In the genomic region with DNA sequence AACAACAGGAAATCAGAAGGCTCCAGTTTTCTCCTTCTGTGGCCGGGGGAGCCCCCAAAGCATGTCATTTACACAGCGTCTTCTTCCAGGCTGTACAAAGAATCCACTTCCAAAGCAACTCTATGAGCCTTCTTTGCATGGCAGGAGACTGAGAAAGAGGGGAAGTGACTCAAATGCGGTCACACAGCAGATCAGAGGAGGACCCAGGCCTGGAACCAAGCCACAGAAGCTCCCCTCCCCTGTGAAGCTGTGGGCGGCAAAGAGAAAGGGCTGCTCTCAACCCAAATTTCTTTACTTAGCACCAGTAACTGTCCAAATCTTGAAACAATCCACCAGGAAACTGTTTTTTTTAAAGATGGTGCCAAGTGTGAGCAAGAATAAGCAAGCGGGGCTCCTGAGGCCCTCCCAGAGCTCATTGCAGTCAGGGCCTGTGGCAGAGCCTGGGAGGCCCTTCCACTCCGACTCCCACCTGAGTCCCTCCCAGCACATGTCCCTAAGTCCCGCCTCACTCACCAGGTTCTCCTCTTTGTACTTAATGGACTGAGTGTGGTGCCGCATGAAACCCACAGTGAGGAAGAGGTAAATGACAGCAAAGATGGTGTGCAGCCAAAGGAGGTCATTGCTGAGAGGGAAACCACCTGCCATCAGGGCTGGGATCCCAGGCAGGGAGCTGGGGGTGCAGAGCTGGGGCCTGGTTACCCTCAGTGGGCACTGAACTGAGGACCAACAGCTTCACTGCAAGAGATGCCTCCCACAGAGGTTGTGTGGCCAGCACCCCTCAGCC, we compare ENCODE assay signal across 9 cellular contexts. TPM values are rescaled to one million over a fixed set of nuclear protein-coding genes. Genes with fewer than 3 reads are reported as not detected.
A peak's percentile ranks its signal among the peaks of the same experiment; 100 is the strongest.
DNase-seq lines count a peak whose midpoint lies in the region; ATAC-seq and TF ChIP-seq lines count a peak whose summit lies in the region.
"Had no signal": no experiment of that assay in that cellular context is flagged by ENCODE, and none has a peak within 500 bp of the region (broad histone marks: within the 10 kb centered on the region; RNA-seq: fewer than 3 reads in every experiment).

No MANE protein-coding gene starts in this region.

- intact Hi-C loops in CD14-positive monocyte (cut with micrococcal nuclease): no loop called here

- peaks cover 78 to 92% of the 10 kb centered on the region in 2 donors for H3K36me3 Mint-ChIP-seq in CD14-positive monocyte

- H3K27ac Mint-ChIP-seq in CD14-positive monocyte: peak overlapping the region in 6 of 7 donors; percentile 10 to 77 (median 52)

- TF ChIP-seq CTCF in CD14-positive monocyte (IDR thresholded peaks at IDR 0.05): no peak

- peaks cover 14% of the 10 kb centered on the region for H3K4me1 Mint-ChIP-seq in CD14-positive monocyte

- peaks cover 0 to 2% (median 0%) of the 10 kb centered on the region in 3 donors for H3K27me3 Mint-ChIP-seq in CD14-positive monocyte (ENCODE audit: low read depth in 3 of 3)

- H3K4me3 Mint-ChIP-seq in CD14-positive monocyte: no peak overlapping the region

- DNase-seq in CD14-positive monocyte (ENCODE audit: low spot score) (peak; percentile 66), dermis blood vessel endothelial cell (peak; percentile 81), Ammon's horn (ENCODE audit: low spot score) (no peak)
- peak; percentile 58 for DNase-seq in activated CD4-positive, CD25-positive, alpha-beta regulatory T cell treated with anti-CD3 and anti-CD28 coated beads, Interleukin-2, amount 50 U/mL, for 72 hours
- peak; percentile 55 to 62 (median 58) for DNase-seq in stimulated activated CD4-positive, alpha-beta T cell treated with anti-CD3 and anti-CD28 coated beads, TNF-alpha, amount 100 ng/mL, for 48 hours (ENCODE audit: low read depth in 3 of 3)

- H3K9me3 Mint-ChIP-seq in CD14-positive monocyte: no peaks in the 10 kb centered on the region

- peak; percentile 72 for ATAC-seq in HG03159 (IDR thresholded peaks at IDR 0.05; ENCODE audit: unreplicated experiment)
- no peak for ATAC-seq in HG03095 (IDR thresholded peaks at IDR 0.05; ENCODE audit: unreplicated experiment)
- ATAC-seq in GM18873 (IDR thresholded peaks at IDR 0.05; ENCODE audit: low FRiP score, unreplicated experiment): no peak

RNA-seq across cellular contexts. Expression of a gene that starts 15.9 kb away (rescaled TPM):
- 1 to 10 TPM; 3.0 to 5.8 TPM for polyA plus RNA-seq in CD14-positive monocyte
- 12.4 and 15.0 TPM in 2 replicates for total RNA-seq in dermis blood vessel endothelial cell

RNA-seq across cellular contexts. Expression of a gene that starts 22.7 kb away (rescaled TPM):
- polyA plus RNA-seq in CD14-positive monocyte: not detected
- total RNA-seq in dermis blood vessel endothelial cell: 0.19 TPM in 1 of 2 replicates, not detected in the other
- polyA plus RNA-seq: cardiac muscle cell had no signal

RNA-seq across cellular contexts. Expression of a gene that starts 56.3 kb away (rescaled TPM):
- 1 to 10 TPM; 4.6 to 7.4 TPM for polyA plus RNA-seq in CD14-positive monocyte
- 43.7 and 91.0 TPM in 2 replicates for total RNA-seq in dermis blood vessel endothelial cell

RNA-seq across cellular contexts. Expression of a gene that starts 57.8 kb away (rescaled TPM):
- polyA plus RNA-seq in CD14-positive monocyte: 10 to 100 TPM; 21.4 to 26.6 TPM
- total RNA-seq in dermis blood vessel endothelial cell: 35.7 and 41.1 TPM in 2 replicates
